Comparison of ENCODE assay signal across 9 cellular contexts in genomic region chr3:49359623-49360022, GRCh38. TPM values are rescaled to one million over a fixed set of nuclear protein-coding genes. Genes with fewer than 3 reads are reported as not detected.
DNase-seq lines count a peak whose midpoint lies in the region; ATAC-seq and TF ChIP-seq lines count a peak whose summit lies in the region.
"Had no signal": no experiment of that assay in that cellular context is flagged by ENCODE, and none has a peak within 500 bp of the region (broad histone marks: within the 10 kb centered on the region; RNA-seq: fewer than 3 reads in every experiment).

No MANE protein-coding gene starts in this region.

- H4K20me1 ChIP-seq in GM23248 (ENCODE audit: insufficient read depth) (no peaks in the 10 kb centered on the region), PC-3 (ENCODE audit: low read length) (no peaks in the 10 kb centered on the region)

- CTCF ChIA-PET in PC-3 (lab: Charles Lee) = no interaction called here

- H3K9me2 ChIP-seq in GM23248 (ENCODE audit: insufficient read depth) (no peaks in the 10 kb centered on the region), PC-3 (replicated peaks; ENCODE audit: low read length) (no peaks in the 10 kb centered on the region)

- DNase-seq in GM23248 (peak; percentile 62), PC-3 (peak; percentile 34), endodermal cell (no peak), prostate gland (ENCODE audit: low spot score) (no peak), hypothalamus (lab: John Stamatoyannopoulos, UW) (no peak)
- DNase-seq: dorsolateral prefrontal cortex, midbrain had no signal

- H3K9me3 ChIP-seq in GM23248 (ENCODE audit: low read depth) = no peaks in the 10 kb centered on the region
- no peaks in the 10 kb centered on the region for H3K9me3 ChIP-seq in PC-3 (ENCODE audit: low read length)
- H3K9me3 ChIP-seq in endodermal cell (ENCODE audit: control insufficient read depth, low read length) = no peaks in the 10 kb centered on the region
- no peaks in the 10 kb centered on the region for H3K9me3 ChIP-seq in parathyroid adenoma (ENCODE audit: control insufficient read depth, low read length)
- H3K9me3 ChIP-seq in prostate gland = no peaks in the 10 kb centered on the region

- intact Hi-C loops in PC-3 (cut with micrococcal nuclease) = loop anchor here (2.0 kb wide), 1 partner anchor 19 kb away; the partner anchor contains the start of gene USP4
- intact Hi-C loops in prostate gland (cut with DNase I) = loop anchor here (5.0 kb wide), 1 partner anchor 53 kb away; the partner anchor contains the start of genes RHOA and TCTA

- H3F3A ChIP-seq in GM23248 (ENCODE audit: insufficient read depth) = peaks cover 62% of the 10 kb centered on the region
- peaks cover 10% of the 10 kb centered on the region for H3F3A ChIP-seq in PC-3 (ENCODE audit: low read length, unreplicated experiment)

- H3K79me2 ChIP-seq in GM23248 (ENCODE audit: insufficient read depth) = peaks cover 82% of the 10 kb centered on the region
- peaks cover 32% of the 10 kb centered on the region for H3K79me2 ChIP-seq in PC-3 (ENCODE audit: low read length)
- peaks cover 17% of the 10 kb centered on the region for H3K79me2 ChIP-seq in parathyroid adenoma

- WGBS in GM23248 (ENCODE audit: low coverage in 1 of 2, low lambda C conversion rate in 2 of 2, missing lambda C conversion rate in 2 of 2), 2 experiments = 64 to 67% methylated on average over 2 of the region's 2 CpGs
- WGBS in endodermal cell (ENCODE audit: insufficient coverage in 1 of 2, insufficient read length in 1 of 2), 2 experiments = 98 to 100% methylated on average over 1 to 2 of the region's 2 CpGs
- 92% methylated on average over 2 of the region's 2 CpGs for WGBS in prostate gland

- H3K4me3 Mint-ChIP-seq in endodermal cell = peak overlapping the region; percentile 94

- H3K4me1 ChIP-seq in GM23248 (ENCODE audit: insufficient read depth) (peaks cover 50% of the 10 kb centered on the region), PC-3 (ENCODE audit: insufficient read depth, low read length) (peaks cover 25% of the 10 kb centered on the region), endodermal cell (ENCODE audit: control insufficient read depth, insufficient read depth, low read length) (peaks cover 6% of the 10 kb centered on the region), parathyroid adenoma (peaks cover 3% of the 10 kb centered on the region), prostate gland (replicated peaks) (peaks cover 8% of the 10 kb centered on the region)

- H3K27me3 ChIP-seq in GM23248 (replicated peaks; ENCODE audit: insufficient read depth) (no peaks in the 10 kb centered on the region), PC-3 (ENCODE audit: low read length) (no peaks in the 10 kb centered on the region), endodermal cell (ENCODE audit: control insufficient read depth, insufficient read depth, low read length, poor library complexity, severe bottlenecking) (no peaks in the 10 kb centered on the region), parathyroid adenoma (ENCODE audit: control insufficient read depth, insufficient read depth, low read length) (no peaks in the 10 kb centered on the region), prostate gland (replicated peaks; ENCODE audit: insufficient read depth) (no peaks in the 10 kb centered on the region)
- H3K27me3 ChIP-seq: dorsolateral prefrontal cortex had no signal

- POLR2A ChIA-PET in PC-3 (lab: Charles Lee; ENCODE audit: unreplicated experiment) = no interaction called here

- TF ChIP-seq POLR2A in prostate gland (IDR thresholded peaks at IDR 0.05) = no peak

- H2AFZ ChIP-seq in GM23248 (no peak overlapping the region), PC-3 (ENCODE audit: low read length) (no peak overlapping the region), parathyroid adenoma (no peak overlapping the region)

- TF ChIP-seq CTCF in PC-3 (conservative IDR thresholded peaks at IDR 0.05; ENCODE audit: low read depth, low read length) (no peak), endodermal cell (conservative IDR thresholded peaks at IDR 0.05) (no peak), parathyroid adenoma (IDR thresholded peaks at IDR 0.05) (no peak), prostate gland (IDR thresholded peaks at IDR 0.05) (no peak)

- ATAC-seq in PC-3 (no peak), GM19455 (IDR thresholded peaks at IDR 0.05; ENCODE audit: unreplicated experiment) (no peak)

- H3K36me3 ChIP-seq in GM23248 (ENCODE audit: low read depth) (peaks cover 54% of the 10 kb centered on the region), PC-3 (ENCODE audit: low read depth, low read length) (peaks cover 37% of the 10 kb centered on the region), endodermal cell (ENCODE audit: control insufficient read depth, insufficient read depth, low read length) (peaks cover 67% of the 10 kb centered on the region), parathyroid adenoma (ENCODE audit: control insufficient read depth, insufficient read depth, low read length) (no peaks in the 10 kb centered on the region), prostate gland (peaks cover 0 to 10% of the 10 kb centered on the region in 2 donors)

- peak overlapping the region; percentile 83 for H3K27ac ChIP-seq in GM23248
- peak overlapping the region; percentile 90; the same call in 1 of the 2 replicates for H3K27ac ChIP-seq in PC-3 (ENCODE audit: low read length)
- no peak overlapping the region for H3K27ac ChIP-seq in endodermal cell (ENCODE audit: low read depth, low read length)
- H3K27ac ChIP-seq in parathyroid adenoma = peak overlapping the region; percentile 78
- no peak overlapping the region for H3K27ac ChIP-seq in prostate gland

- H3K4me3 ChIP-seq in GM23248 (peak overlapping the region; percentile 76; the same call in 1 of the 2 replicates), PC-3 (ENCODE audit: low read length) (no peak overlapping the region), endodermal cell (ENCODE audit: low read length) (no peak overlapping the region), parathyroid adenoma (ENCODE audit: low read depth, low read length) (no peak overlapping the region), prostate gland (no peak overlapping the region)

- H3K9ac ChIP-seq in GM23248 (peak overlapping the region; percentile 88; the same call in 1 of the 2 replicates), PC-3 (ENCODE audit: low read length) (no peak overlapping the region), endodermal cell (ENCODE audit: extremely low read depth, low read length, poor library complexity, severe bottlenecking) (no peak overlapping the region), parathyroid adenoma (no peak overlapping the region)

- no peaks in the 10 kb centered on the region for H3K27me3 Mint-ChIP-seq in endodermal cell (ENCODE audit: insufficient read depth)

- peaks cover 66% of the 10 kb centered on the region for H3K36me3 Mint-ChIP-seq in endodermal cell (ENCODE audit: low read depth)

- H3K4me2 ChIP-seq in GM23248 (ENCODE audit: unreplicated experiment) = peak overlapping the region; percentile 63
- no peak overlapping the region for H3K4me2 ChIP-seq in PC-3 (ENCODE audit: low read length)
- no peak overlapping the region for H3K4me2 ChIP-seq in parathyroid adenoma (ENCODE audit: low read length)

- H3K27ac Mint-ChIP-seq in endodermal cell = peak overlapping the region; percentile 63

- H3K4me1 Mint-ChIP-seq in endodermal cell = peaks cover 10% of the 10 kb centered on the region

- H3K9me3 Mint-ChIP-seq in endodermal cell = no peaks in the 10 kb centered on the region

- in situ Hi-C loops in GM23248 (cut with MboI) = no loop called here

- BruUV-seq in PC-3 (replicated peaks; lab: Mats Ljungman, UMichigan) = no TSS peak

RNA-seq across cellular contexts. Expression of gene GPX1, which starts 1.5 kb away (rescaled TPM):
- total RNA-seq in GM23248 (2014; rRNA removed; shearing (Covaris generic)) = 201 and 229 TPM in 2 replicates
- polyA plus RNA-seq in GM23248 (2016; fragmentation: Nextera tagmentation; extraction: Ambion mirVana) = 446 and 454 TPM in 2 replicates
- total RNA-seq in PC-3 (2014; rRNA removed) (714 and 745 TPM in 2 replicates), endodermal cell (100 to 1,000 TPM; 178 to 195 TPM), prostate gland (100 to 1,000 TPM; 250 to 279 TPM)
- 137 TPM for polyA plus RNA-seq in endodermal cell (2013, experiment 1 of 2)
- polyA plus RNA-seq in endodermal cell (2013, experiment 2 of 2) = 132 TPM

RNA-seq across cellular contexts. Expression of gene USP4, which starts 19.8 kb away (rescaled TPM):
- 11.2 and 17.6 TPM in 2 replicates for total RNA-seq in GM23248 (2014; rRNA removed; shearing (Covaris generic))
- polyA plus RNA-seq in GM23248 (2016; fragmentation: Nextera tagmentation; extraction: Ambion mirVana) = 47.6 and 50.9 TPM in 2 replicates
- total RNA-seq in PC-3 (2014; rRNA removed) (19.9 and 22.8 TPM in 2 replicates), endodermal cell (10 to 100 TPM; 48.3 to 48.9 TPM), prostate gland (10 to 100 TPM; 18.3 to 30.8 TPM)
- 39.3 TPM for polyA plus RNA-seq in endodermal cell (2013, experiment 1 of 2)
- polyA plus RNA-seq in endodermal cell (2013, experiment 2 of 2) = 32.5 TPM

RNA-seq across cellular contexts. Expression of gene RHOA, which starts 52.2 kb away (rescaled TPM):
- total RNA-seq in GM23248 (2014; rRNA removed; shearing (Covaris generic)) = 781 and 915 TPM in 2 replicates
- 996 and 1,025 TPM in 2 replicates for polyA plus RNA-seq in GM23248 (2016; fragmentation: Nextera tagmentation; extraction: Ambion mirVana)
- total RNA-seq in PC-3 (2014; rRNA removed) (278 and 292 TPM in 2 replicates), endodermal cell (100 to 1,000 TPM; 359 to 371 TPM), prostate gland (100 to 1,000 TPM; 296 to 343 TPM)
- 416 TPM for polyA plus RNA-seq in endodermal cell (2013, experiment 1 of 2)
- 399 TPM for polyA plus RNA-seq in endodermal cell (2013, experiment 2 of 2)

RNA-seq across cellular contexts. Expression of gene TCTA, which starts 52.6 kb away (rescaled TPM):
- 34.0 and 55.7 TPM in 2 replicates for total RNA-seq in GM23248 (2014; rRNA removed; shearing (Covaris generic))
- polyA plus RNA-seq in GM23248 (2016; fragmentation: Nextera tagmentation; extraction: Ambion mirVana) = 52.2 and 55.0 TPM in 2 replicates
- total RNA-seq in PC-3 (2014; rRNA removed) = 23.7 and 25.4 TPM in 2 replicates
- 10 to 100 TPM in 1 of 2 donors, 1 to 10 TPM in 1; 6.3 to 11.2 TPM for total RNA-seq in endodermal cell
- polyA plus RNA-seq in endodermal cell (2013, experiment 1 of 2) = 8.1 TPM
- polyA plus RNA-seq in endodermal cell (2013, experiment 2 of 2) = 6.9 TPM
- total RNA-seq in prostate gland = 10 to 100 TPM; 39.6 to 70.0 TPM

Comparison
In these comparisons a context has a peak if more than half of its experiments do, and no peak if none do; other contexts are left out.
1. DNase-seq: peak in GM23248 (single experiment) and PC-3 (single experiment); none in endodermal cell (single experiment), prostate gland (single experiment) and hypothalamus (0 of 51).
2. H3K27ac ChIP-seq: peak in GM23248 (single experiment), PC-3 (single experiment) and parathyroid adenoma (single experiment); none in endodermal cell (single experiment) and prostate gland (0 of 2).